1 cellular context compared by ENCODE assay signal in the genomic region with DNA sequence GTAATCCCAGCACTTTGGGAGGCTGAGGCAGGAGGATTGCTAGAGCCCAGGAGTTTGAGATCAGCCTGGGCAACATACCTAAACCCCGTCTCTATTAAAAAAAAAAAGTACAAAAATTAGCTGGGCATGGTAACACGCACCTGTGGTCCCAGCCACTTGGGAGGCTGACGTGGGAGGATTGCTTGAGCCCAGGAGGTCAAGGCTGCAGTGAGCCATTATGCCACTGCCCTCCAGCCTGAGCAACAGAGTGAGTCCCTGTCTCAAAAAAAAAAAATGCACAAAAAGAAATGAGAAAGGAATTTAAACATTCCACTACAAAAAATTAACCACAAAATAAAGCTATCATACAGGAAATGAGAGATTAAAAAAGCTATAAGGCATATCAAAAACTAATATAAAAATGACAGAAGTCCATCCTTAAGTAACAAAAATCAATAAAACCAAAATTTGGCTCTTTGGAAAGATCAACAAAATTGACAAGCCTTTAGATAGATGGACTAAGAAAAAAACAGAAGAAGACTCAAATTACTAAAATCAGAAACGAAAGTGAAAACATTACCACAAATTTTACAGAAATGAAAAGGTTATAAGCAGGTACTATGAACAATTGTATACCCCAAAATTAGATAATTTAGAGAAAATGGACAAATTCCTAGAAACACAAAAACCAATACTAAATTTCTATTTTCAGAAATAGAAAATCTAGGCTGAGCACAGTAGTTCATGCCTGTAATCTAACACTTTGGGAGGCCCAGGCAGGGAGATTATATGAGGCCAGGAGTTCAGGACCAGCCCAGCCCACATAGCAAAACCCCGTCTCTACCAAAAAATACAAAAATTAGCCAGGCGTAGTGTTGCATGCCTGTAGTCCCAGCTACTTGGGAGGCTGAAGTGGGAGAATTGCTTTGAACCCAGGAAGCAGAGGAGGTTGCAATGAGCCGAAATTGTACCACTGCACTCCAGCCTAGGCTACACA.
TF ChIP-seq lines count a peak whose summit lies in the region.

No MANE protein-coding gene starts in this region.

TF ChIP-seq in HCT116, 20 proteins besides CTCF, POLR2A, EP300 and RAD21 (continued from another document):
- TF ChIP-seq, protein P1, sequence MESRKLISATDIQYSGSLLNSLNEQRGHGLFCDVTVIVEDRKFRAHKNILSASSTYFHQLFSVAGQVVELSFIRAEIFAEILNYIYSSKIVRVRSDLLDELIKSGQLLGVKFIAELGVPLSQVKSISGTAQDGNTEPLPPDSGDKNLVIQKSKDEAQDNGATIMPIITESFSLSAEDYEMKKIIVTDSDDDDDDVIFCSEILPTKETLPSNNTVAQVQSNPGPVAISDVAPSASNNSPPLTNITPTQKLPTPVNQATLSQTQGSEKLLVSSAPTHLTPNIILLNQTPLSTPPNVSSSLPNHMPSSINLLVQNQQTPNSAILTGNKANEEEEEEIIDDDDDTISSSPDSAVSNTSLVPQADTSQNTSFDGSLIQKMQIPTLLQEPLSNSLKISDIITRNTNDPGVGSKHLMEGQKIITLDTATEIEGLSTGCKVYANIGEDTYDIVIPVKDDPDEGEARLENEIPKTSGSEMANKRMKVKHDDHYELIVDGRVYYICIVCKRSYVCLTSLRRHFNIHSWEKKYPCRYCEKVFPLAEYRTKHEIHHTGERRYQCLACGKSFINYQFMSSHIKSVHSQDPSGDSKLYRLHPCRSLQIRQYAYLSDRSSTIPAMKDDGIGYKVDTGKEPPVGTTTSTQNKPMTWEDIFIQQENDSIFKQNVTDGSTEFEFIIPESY (IDR thresholded peaks at IDR 0.05; ENCODE audit: extremely low read depth, insufficient replicate concordance, low read length), result no peak
- TF ChIP-seq ZFX (IDR thresholded peaks at IDR 0.05) (no peak), FOSL1 (IDR thresholded peaks at IDR 0.05; ENCODE audit: low read depth) (no peak), EZH2phosphoT487 (IDR thresholded peaks at IDR 0.05; ENCODE audit: borderline replicate concordance) (no peak), SRF (IDR thresholded peaks at IDR 0.05; ENCODE audit: low read depth) (no peak), YY1 (IDR thresholded peaks at IDR 0.05; ENCODE audit: extremely low read depth, insufficient replicate concordance, low read depth, low read length) (no peak), SP1 (IDR thresholded peaks at IDR 0.05; ENCODE audit: low read depth) (no peak), SIN3A (IDR thresholded peaks at IDR 0.05; ENCODE audit: low read depth) (no peak), ELF1 (IDR thresholded peaks at IDR 0.05; ENCODE audit: borderline replicate concordance, low read depth) (no peak)
- TF ChIP-seq, protein P2, sequence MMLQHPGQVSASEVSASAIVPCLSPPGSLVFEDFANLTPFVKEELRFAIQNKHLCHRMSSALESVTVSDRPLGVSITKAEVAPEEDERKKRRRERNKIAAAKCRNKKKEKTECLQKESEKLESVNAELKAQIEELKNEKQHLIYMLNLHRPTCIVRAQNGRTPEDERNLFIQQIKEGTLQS (IDR thresholded peaks at IDR 0.05), result no peak
